Comparison of ENCODE assay signal across 8 cellular contexts in genomic region chrX:24024819-24025740, GRCh38. TPM values are rescaled to one million over a fixed set of nuclear protein-coding genes. Genes with fewer than 3 reads are reported as not detected.
DNase-seq lines count a peak whose midpoint lies in the region; ATAC-seq, FAIRE-seq and TF ChIP-seq lines count a peak whose summit lies in the region.

No MANE protein-coding gene starts in this region.

- H3K9me3 ChIP-seq in adipocyte (ENCODE audit: control insufficient read depth, low read length), result no peaks in the 10 kb centered on the region
- no peaks in the 10 kb centered on the region for H3K9me3 ChIP-seq in heart right ventricle
- peaks cover 0 to 4% (median 0%) of the 10 kb centered on the region in 4 donors for H3K9me3 ChIP-seq in upper lobe of left lung

- TF ChIP-seq EP300 in upper lobe of left lung (IDR thresholded peaks at IDR 0.05), result peak in 2 of 4 donors; percentile 6 to 26

- H3K4me1 ChIP-seq in adipocyte (ENCODE audit: control insufficient read depth, insufficient read depth, low read length) (peaks cover under 1% of the 10 kb centered on the region), heart right ventricle (peaks cover 0 to 15% (median 4%) of the 10 kb centered on the region in 9 donors), upper lobe of left lung (peaks cover 0 to 4% (median 0%) of the 10 kb centered on the region in 4 donors)

- H3K27me3 ChIP-seq in adipocyte (replicated peaks; ENCODE audit: control insufficient read depth, insufficient read depth, low read length), result peaks cover 3% of the 10 kb centered on the region
- peaks cover 0 to 88% (median 0%) of the 10 kb centered on the region in 7 donors for H3K27me3 ChIP-seq in heart right ventricle
- no peaks in the 10 kb centered on the region for H3K27me3 ChIP-seq in upper lobe of left lung

- H3K27ac ChIP-seq in heart right ventricle (peak overlapping the region; percentile 93 to 97 (median 96)), upper lobe of left lung (peak overlapping the region; percentile 94 to 97 (median 96))

- H3K36me3 ChIP-seq in adipocyte (ENCODE audit: control insufficient read depth, insufficient read depth, low read length, severe bottlenecking) (no peaks in the 10 kb centered on the region), heart right ventricle (no peaks in the 10 kb centered on the region), upper lobe of left lung (no peaks in the 10 kb centered on the region)

- peak overlapping the region; percentile 81 for H3K4me3 ChIP-seq in adipocyte (ENCODE audit: low read length)
- H3K4me3 ChIP-seq in heart right ventricle, result peak overlapping the region; percentile 66 to 94 (median 80)
- H3K4me3 ChIP-seq in upper lobe of left lung, result peak overlapping the region; percentile 32 to 71 (median 62)

- peak overlapping the region; percentile 87 for H3K9ac ChIP-seq in adipocyte (ENCODE audit: low read length)

- ATAC-seq in HG02678 (IDR thresholded peaks at IDR 0.05; ENCODE audit: unreplicated experiment) (peak; percentile 86), heart right ventricle (peak; percentile 94 to 98 (median 95)), upper lobe of left lung (ENCODE audit: low FRiP score in 2 of 2) (peak; percentile 95 to 96)

- TF ChIP-seq POLR2A in GM12892 (IDR thresholded peaks at IDR 0.05; ENCODE audit: low read depth, low read length) (peak; percentile 89), upper lobe of left lung (IDR thresholded peaks at IDR 0.05) (peak in 3 of 4 donors; percentile 62 to 85 (median 78))

- DNase-seq in GM12892 (ENCODE audit: insufficient read length) (peak; percentile 59), NCI-H1105 treated with DMSO at 0.1 percent for 48 hours (lab: John Stamatoyannopoulos, UW) (peak; percentile 80), SW 1271 (lab: John Stamatoyannopoulos, UW) (peak; percentile 51 to 72), adipocyte (ENCODE audit: low read depth) (peak; percentile 94), heart right ventricle (peak; percentile 88 to 89), posterior vena cava (ENCODE audit: low spot score) (peak; percentile 96), upper lobe of left lung (peak; percentile 85 to 96)

- WGBS in heart right ventricle, 2 donors, result 0 to 1% methylated on average over 38 to 64 of the region's 111 CpGs
- 37% methylated on average over 49 of the region's 111 CpGs; no CpG with 5 or more reads in 1 of the 2 donors for WGBS in upper lobe of left lung, 2 donors

- intact Hi-C loops in heart right ventricle (cut with DNase I) (loop anchor here in 6 of 10 donors (1.0 to 10.0 kb wide), 5 partner anchors 29 to 243 kb away; partner anchors contain the start of genes APOO (in 5 of the 6), CXorf58 (in 5 of the 6), EIF2S3 (in 3 of the 6) and SAT1 (in 1 of the 6)), posterior vena cava (cut with DNase I) (no loop called here)

- FAIRE-seq in GM12892 (lab: Jason Lieb, UNC), result peak; percentile 81

- TF ChIP-seq CTCF in heart right ventricle (IDR thresholded peaks at IDR 0.05) (peak in 6 of 9 donors; percentile 17 to 50 (median 34)), upper lobe of left lung (IDR thresholded peaks at IDR 0.05) (peak in 5 of 6 experiments; percentile 17 to 40 (median 33))

RNA-seq across cellular contexts. Expression of gene KLHL15, which starts 1.9 kb away (rescaled TPM):
- polyA plus RNA-seq in GM12892 (2012; ENCODE audit: missing spikeins), result 4.0 TPM
- total RNA-seq in heart right ventricle (1 to 10 TPM; 5.3 to 7.9 (median 7.4) TPM), posterior vena cava (1 to 10 TPM; 6.3 to 7.2 TPM), upper lobe of left lung (10 to 100 TPM in 1 of 6 donors, 1 to 10 TPM in 5; 3.4 to 13.5 (median 5.7) TPM)
- polyA plus RNA-seq in heart right ventricle, result 1 to 10 TPM; 1.2 to 2.0 TPM

RNA-seq across cellular contexts. Expression of gene EIF2S3, which starts 29.7 kb away (rescaled TPM):
- polyA plus RNA-seq in GM12892 (2012; ENCODE audit: missing spikeins), result 289 TPM
- total RNA-seq in heart right ventricle (100 to 1,000 TPM in 1 of 10 donors, 10 to 100 TPM in 9; 68.7 to 104 (median 80.6) TPM), posterior vena cava (100 to 1,000 TPM; 114 to 122 TPM), upper lobe of left lung (100 to 1,000 TPM in 3 of 6 donors, 10 to 100 TPM in 3; 65.0 to 161 (median 104) TPM)
- polyA plus RNA-seq in heart right ventricle, result 10 to 100 TPM; 28.4 to 38.6 TPM

Comparison
In these comparisons a context has a peak if more than half of its experiments do, and no peak if none do; other contexts are left out.
1. Peak in every context shown above with its lines: DNase-seq, ATAC-seq, H3K4me3 ChIP-seq and H3K27ac ChIP-seq.
2. intact Hi-C loops: an anchor here in heart right ventricle (1.0 to 10.0 kb wide); none called in posterior vena cava.